Comparison of ENCODE assay signal across 14 cellular contexts in the genomic region with DNA sequence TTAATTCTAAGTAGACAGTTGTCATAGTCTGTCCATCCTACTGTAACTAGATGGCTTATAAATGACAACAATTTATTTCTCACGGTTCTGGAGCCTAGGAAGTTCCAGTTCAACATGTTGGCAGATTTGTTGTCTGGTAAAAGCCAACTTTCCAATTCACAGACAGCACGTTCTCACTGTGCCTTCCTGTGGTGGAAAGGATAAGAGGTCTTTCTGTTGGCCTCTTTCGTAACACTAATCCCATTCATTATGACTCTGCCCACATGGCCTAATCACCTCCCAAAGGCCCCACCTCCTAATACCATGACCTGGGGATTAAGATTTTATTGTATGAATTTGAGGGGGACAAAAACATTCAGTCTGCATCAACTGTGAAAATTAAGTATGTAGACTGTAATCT.
A peak's percentile ranks its signal among the peaks of the same experiment; 100 is the strongest.
DNase-seq lines count a peak whose midpoint lies in the region; ATAC-seq lines count a peak whose summit lies in the region.
"Had no signal": no experiment of that assay in that cellular context is flagged by ENCODE, and none has a peak within 500 bp of the region (broad histone marks: within the 10 kb centered on the region; RNA-seq: fewer than 3 reads in every experiment).

No MANE protein-coding gene starts in this region.

- no peak overlapping the region for H2BK120ac ChIP-seq in mesendoderm (ENCODE audit: low read depth, low read length)

- no peak overlapping the region for H4K5ac ChIP-seq in mesendoderm (ENCODE audit: low read length)

- H3K4me1 ChIP-seq in mesendoderm (ENCODE audit: control insufficient read depth, low read depth, low read length) = no peaks in the 10 kb centered on the region

- H3K4me2 ChIP-seq in mesendoderm (ENCODE audit: low read length) = no peak overlapping the region

- H3K36me3 ChIP-seq in mesendoderm (ENCODE audit: control insufficient read depth, insufficient read depth, low read length) = no peaks in the 10 kb centered on the region

- no peak overlapping the region for H4K8ac ChIP-seq in mesendoderm (ENCODE audit: low read depth, low read length)

- H3K56ac ChIP-seq in mesendoderm (ENCODE audit: low read length) = no peak overlapping the region

- H3K36me3 Mint-ChIP-seq in activated T-cell treated with anti-CD3 and anti-CD28 coated beads, Interleukin-2, amount 50 U/mL, for 72 hours (ENCODE audit: insufficient read depth in 2 of 2) = no peaks in the 10 kb centered on the region

- H2BK5ac ChIP-seq in mesendoderm (ENCODE audit: low read length) = no peak overlapping the region

- no peak overlapping the region for H3K9ac ChIP-seq in mesendoderm (ENCODE audit: low read length)

- H3K4me1 Mint-ChIP-seq in activated T-cell treated with anti-CD3 and anti-CD28 coated beads, Interleukin-2, amount 50 U/mL, for 72 hours (ENCODE audit: low read depth) = no peaks in the 10 kb centered on the region
- H3K4me1 Mint-ChIP-seq: B cell had no signal

- no peaks in the 10 kb centered on the region for H3K27me3 ChIP-seq in mesendoderm (ENCODE audit: insufficient read depth, low read length, poor library complexity)

- WGBS in mesendoderm (ENCODE audit: extremely low coverage, insufficient coverage, low lambda C conversion rate) = no CpG with 5 or more reads among the region's 3 CpGs

- H3K9me3 Mint-ChIP-seq in activated T-cell treated with anti-CD3 and anti-CD28 coated beads, Interleukin-2, amount 50 U/mL, for 72 hours = peaks cover 5 to 6% of the 10 kb centered on the region in 2 donors

- H3K4me3 ChIP-seq in mesendoderm (ENCODE audit: low read length) = no peak overlapping the region

- no peak overlapping the region for H3K18ac ChIP-seq in mesendoderm (ENCODE audit: low read length)

- no peaks in the 10 kb centered on the region for H3K79me2 ChIP-seq in mesendoderm (ENCODE audit: control insufficient read depth, insufficient read depth, low read length)

- no peaks in the 10 kb centered on the region for H3K79me1 ChIP-seq in mesendoderm (ENCODE audit: low read length)

- H2BK15ac ChIP-seq in mesendoderm (replicated peaks; ENCODE audit: low read depth) = no peak overlapping the region

- DNase-seq in COLO829 (ENCODE audit: low spot score) (peak; percentile 66), MV-4-11 (lab: John Stamatoyannopoulos, UW) (peak; percentile 4), ecto neural progenitor cell (ENCODE audit: low spot score) (peak; percentile 51), mesendoderm (peak; percentile 40), head of caudate nucleus (no peak)
- no peak for DNase-seq in activated naive CD4-positive, alpha-beta T cell (lab: John Stamatoyannopoulos, UW)
- no peak for DNase-seq in activated T-cell treated with anti-CD3 and anti-CD28 coated beads, Interleukin-2, amount 50 U/mL, for 72 hours
- DNase-seq: C1 segment of cervical spinal cord; CD4-positive, alpha-beta T cell; DND-41; GDM1; IMR-90 had no signal

- ATAC-seq in HG03139 (IDR thresholded peaks at IDR 0.05; ENCODE audit: unreplicated experiment) = no peak
- ATAC-seq in activated T-cell treated with anti-CD3 and anti-CD28 coated beads, Interleukin-2, amount 50 U/mL, for 72 hours (replicated peaks in 1 of 2) = no peak

- no peaks in the 10 kb centered on the region for H3K27me3 Mint-ChIP-seq in activated T-cell treated with anti-CD3 and anti-CD28 coated beads, Interleukin-2, amount 50 U/mL, for 72 hours (ENCODE audit: low read depth)
- H3K27me3 Mint-ChIP-seq: B cell; CD4-positive, alpha-beta T cell had no signal

- no peak overlapping the region for H3K23ac ChIP-seq in mesendoderm (ENCODE audit: low read length)

- H2AK5ac ChIP-seq in mesendoderm (ENCODE audit: low read length) = no peak overlapping the region

- intact Hi-C loops in head of caudate nucleus (cut with DNase I) = no loop called here

- H3K4me3 Mint-ChIP-seq in activated T-cell treated with anti-CD3 and anti-CD28 coated beads, Interleukin-2, amount 50 U/mL, for 72 hours = no peak overlapping the region
- H3K4me3 Mint-ChIP-seq: B cell; CD4-positive, alpha-beta T cell had no signal

- H3K27ac ChIP-seq in mesendoderm (ENCODE audit: low read depth, low read length) = no peak overlapping the region

- H3K27ac Mint-ChIP-seq in activated T-cell treated with anti-CD3 and anti-CD28 coated beads, Interleukin-2, amount 50 U/mL, for 72 hours = no peak overlapping the region
- H3K27ac Mint-ChIP-seq: B cell; CD4-positive, alpha-beta T cell had no signal

- no peak overlapping the region for H3K4ac ChIP-seq in mesendoderm (ENCODE audit: low read depth, low read length)

Comparison
In these comparisons a context has a peak if more than half of its experiments do, and no peak if none do; other contexts are left out.
1. DNase-seq: peak in COLO829 (single experiment), MV-4-11 (single experiment), ecto neural progenitor cell (single experiment) and mesendoderm (single experiment); none in activated naive CD4-positive, alpha-beta T cell (0 of 4), head of caudate nucleus (0 of 42) and activated T-cell treated with anti-CD3 and anti-CD28 coated beads, Interleukin-2, amount 50 U/mL, for 72 hours (0 of 2).